In genomic region chr9:137764981-137765380, GRCh38 we compare ENCODE assay signal across 25 cellular contexts.
DNase-seq lines count a peak whose midpoint lies in the region; ATAC-seq and TF ChIP-seq lines count a peak whose summit lies in the region.
"Had no signal": no experiment of that assay in that cellular context is flagged by ENCODE, and none has a peak within 500 bp of the region (broad histone marks: within the 10 kb centered on the region; RNA-seq: fewer than 3 reads in every experiment).

No MANE protein-coding gene starts in this region.

- no peaks in the 10 kb centered on the region for H3K27me3 Mint-ChIP-seq in osteocyte (ENCODE audit: unreplicated experiment)
- H3K27me3 Mint-ChIP-seq: activated CD4-positive, alpha-beta memory T cell treated with anti-CD3 and anti-CD28 coated beads for 36 hours; activated naive CD8-positive, alpha-beta T cell; type B pancreatic cell had no signal

- H3K36me3 Mint-ChIP-seq in osteocyte (ENCODE audit: unreplicated experiment) = peaks cover 46% of the 10 kb centered on the region

- no peak overlapping the region for H3K4me3 Mint-ChIP-seq in osteocyte (ENCODE audit: unreplicated experiment)
- H3K4me3 Mint-ChIP-seq: activated CD4-positive, alpha-beta memory T cell treated with anti-CD3 and anti-CD28 coated beads for 36 hours; activated naive CD8-positive, alpha-beta T cell; T-helper 1 cell treated with Interleukin-12 subunit alpha and Interleukin-12 subunit beta and Interleukin-4 antibody, amounts not matched to agents 30 μg/mL and 1 μg/mL, for 36 hours; type B pancreatic cell had no signal

- peak overlapping the region; percentile 82 for H3K27ac ChIP-seq in caudate nucleus (ENCODE audit: low read depth, low read length)
- H3K27ac ChIP-seq in layer of hippocampus (ENCODE audit: low read depth, low read length) = peak overlapping the region; percentile 27
- H3K27ac ChIP-seq: ascending aorta, BLaER1, neutrophil had no signal

- H3K9me3 Mint-ChIP-seq in osteocyte (ENCODE audit: unreplicated experiment) = peaks cover under 1% of the 10 kb centered on the region
- H3K9me3 Mint-ChIP-seq: activated CD4-positive, alpha-beta memory T cell treated with anti-CD3 and anti-CD28 coated beads for 36 hours had no signal

- intact Hi-C loops in sciatic nerve (cut with DNase I) = no loop called here

- DNase-seq in COLO829 (ENCODE audit: low spot score) = peak; percentile 65
- DNase-seq in caudate nucleus (lab: John Stamatoyannopoulos, UW) = peak in 2 of 61 donors; percentile 19 to 22
- no peak for DNase-seq in sciatic nerve (ENCODE audit: low spot score)
- DNase-seq in iPS-NIHi11 (ENCODE audit: low spot score) = no peak
- no peak for DNase-seq in GM13977 (ENCODE audit: low spot score)
- DNase-seq in osteocyte (ENCODE audit: extremely low spot score, unreplicated experiment) = no peak
- DNase-seq: activated CD4-positive, alpha-beta memory T cell treated with anti-CD3 and anti-CD28 coated beads for 36 hours; activated CD4-positive, CD25-positive, alpha-beta regulatory T cell treated with anti-CD3 and anti-CD28 coated beads, Interleukin-2, amount 50 U/mL, for 72 hours; activated CD8-positive, alpha-beta memory T cell treated with anti-CD3 and anti-CD28 coated beads, Interleukin-2, amount 50 U/mL, for 4 hours; central memory CD4-positive, alpha-beta T cell; DMS79 treated with DMSO at 0.1 percent for 48 hours; glutamatergic neuron; NCI-H1436; NCI-H2107; SK-N-SH; stimulated activated CD4-positive, alpha-beta T cell treated with anti-CD3 and anti-CD28 coated beads, Interleukin-1b, Interleukin-23, amount 100 ng/mL, for 48 hours; stimulated activated CD8-positive, alpha-beta memory T cell treated with anti-CD3 and anti-CD28 coated beads, Interleukin-4, amount 100 ng/mL, for 48 hours had no signal

- no peak overlapping the region for H3K27ac Mint-ChIP-seq in osteocyte (ENCODE audit: unreplicated experiment)
- H3K27ac Mint-ChIP-seq: activated naive CD8-positive, alpha-beta T cell had no signal

- in situ Hi-C loops in GM13977 (cut with MboI; ENCODE audit: low pct_unique_long_range_greater_than_20kb, low sequenced_read_pairs, unreplicated experiment) = no loop called here

- H3K4me1 Mint-ChIP-seq in osteocyte (ENCODE audit: unreplicated experiment) = peaks cover 2% of the 10 kb centered on the region

- no peaks in the 10 kb centered on the region for H3K27me3 ChIP-seq in layer of hippocampus (ENCODE audit: control insufficient read depth, insufficient read depth, low read length)
- H3K27me3 ChIP-seq: ascending aorta, BLaER1, neutrophil had no signal

- ATAC-seq in sciatic nerve (peak; percentile 11), HG03354 (IDR thresholded peaks at IDR 0.05; ENCODE audit: poor library complexity, severe bottlenecking, unreplicated experiment) (no peak)

- TF ChIP-seq CTCF in GM13977 (IDR thresholded peaks at IDR 0.05; ENCODE audit: extremely low read depth, insufficient read depth, missing control alignments) (no peak), osteocyte (IDR thresholded peaks at IDR 0.05) (no peak)
